ENCODE assay signal across 8 cellular contexts in the genomic region with DNA sequence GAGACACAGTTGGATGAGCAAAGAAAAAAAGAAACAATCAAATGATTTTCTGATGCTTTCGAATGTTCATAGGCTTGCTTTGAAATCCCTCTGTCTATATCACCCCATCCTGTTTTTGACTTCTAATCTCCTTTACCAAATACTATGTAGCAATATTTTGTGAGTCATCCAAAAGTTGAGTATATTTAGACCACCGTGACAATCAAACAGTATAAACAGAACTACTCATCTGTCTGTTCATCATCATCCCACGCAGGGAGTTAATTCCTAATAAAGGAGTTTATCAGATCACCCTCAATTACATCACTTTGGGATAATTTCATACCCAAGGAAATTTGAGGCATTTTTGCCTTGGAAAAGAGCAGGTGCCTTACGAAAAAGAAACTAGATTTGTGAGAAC.
DNase-seq lines count a peak whose midpoint lies in the region; ATAC-seq, FAIRE-seq and TF ChIP-seq lines count a peak whose summit lies in the region.
"Had no signal": no experiment of that assay in that cellular context is flagged by ENCODE, and none has a peak within 500 bp of the region (broad histone marks: within the 10 kb centered on the region; RNA-seq: fewer than 3 reads in every experiment).

No MANE protein-coding gene starts in this region.

- H4K20me1 ChIP-seq in astrocyte (ENCODE audit: insufficient read depth, low read length), result no peaks in the 10 kb centered on the region

- H3K36me3 Mint-ChIP-seq in astrocyte (ENCODE audit: low read depth, unreplicated experiment), result peaks cover 21% of the 10 kb centered on the region
- H3K36me3 Mint-ChIP-seq: stimulated activated memory B cell treated with anti-CD40 and anti-IgM and Interleukin-4, amounts not matched to agents 10 μg/mL and 1 μg/mL and 100 μg/mL, for 72 hours had no signal

- no peaks in the 10 kb centered on the region for H3K9me3 ChIP-seq in astrocyte (ENCODE audit: insufficient read depth, low read depth, low read length)
- H3K9me3 ChIP-seq in upper lobe of right lung, result no peaks in the 10 kb centered on the region
- no peaks in the 10 kb centered on the region for H3K9me3 ChIP-seq in ascending aorta

- H3K36me3 ChIP-seq in astrocyte (ENCODE audit: insufficient read depth, low read length) (no peaks in the 10 kb centered on the region), upper lobe of right lung (no peaks in the 10 kb centered on the region), ascending aorta (no peaks in the 10 kb centered on the region)

- ATAC-seq in upper lobe of right lung, result peak; percentile 47
- ATAC-seq: stimulated activated memory B cell treated with anti-CD40 and anti-IgM and Interleukin-4, amounts not matched to agents 10 μg/mL and 1 μg/mL and 100 μg/mL, for 72 hours had no signal

- no peak overlapping the region for H3K4me3 Mint-ChIP-seq in astrocyte (ENCODE audit: unreplicated experiment)
- H3K4me3 Mint-ChIP-seq: stimulated activated memory B cell treated with anti-CD40 and anti-IgM and Interleukin-4, amounts not matched to agents 10 μg/mL and 1 μg/mL and 100 μg/mL, for 72 hours had no signal

- H3K27ac Mint-ChIP-seq in astrocyte (ENCODE audit: unreplicated experiment), result peak overlapping the region; percentile 97
- H3K27ac Mint-ChIP-seq: stimulated activated memory B cell treated with anti-CD40 and anti-IgM and Interleukin-4, amounts not matched to agents 10 μg/mL and 1 μg/mL and 100 μg/mL, for 72 hours had no signal

- H3K4me3 ChIP-seq in astrocyte (ENCODE audit: insufficient read depth, low read depth, low read length) (no peak overlapping the region), upper lobe of right lung (peak overlapping the region; percentile 7), ascending aorta (no peak overlapping the region)

- H2AFZ ChIP-seq in astrocyte (ENCODE audit: low read depth, low read length), result no peak overlapping the region

- H3K27ac ChIP-seq in astrocyte (ENCODE audit: low read depth, low read length) (peak overlapping the region; percentile 97), upper lobe of right lung (peak overlapping the region; percentile 24), ascending aorta (no peak overlapping the region)

- peaks cover 29% of the 10 kb centered on the region for H3K79me2 ChIP-seq in astrocyte (ENCODE audit: insufficient read depth, low read length)

- peaks cover 29% of the 10 kb centered on the region for H3K4me1 ChIP-seq in astrocyte (ENCODE audit: insufficient read depth, low read length)
- H3K4me1 ChIP-seq in upper lobe of right lung, result peaks cover 16% of the 10 kb centered on the region
- peaks cover 0 to 5% of the 10 kb centered on the region in 2 donors for H3K4me1 ChIP-seq in ascending aorta

- H3K4me2 ChIP-seq in astrocyte (ENCODE audit: low read length), result peak overlapping the region; percentile 71

- H3K4me1 Mint-ChIP-seq in astrocyte (ENCODE audit: low read depth, unreplicated experiment), result peaks cover 67% of the 10 kb centered on the region
- H3K4me1 Mint-ChIP-seq: stimulated activated memory B cell treated with anti-CD40 and anti-IgM and Interleukin-4, amounts not matched to agents 10 μg/mL and 1 μg/mL and 100 μg/mL, for 72 hours had no signal

- H3K27me3 ChIP-seq in astrocyte (ENCODE audit: insufficient read depth, low read length), result no peaks in the 10 kb centered on the region
- no peaks in the 10 kb centered on the region for H3K27me3 ChIP-seq in upper lobe of right lung
- H3K27me3 ChIP-seq in ascending aorta, result no peaks in the 10 kb centered on the region

- TF ChIP-seq CTCF in astrocyte (IDR thresholded peaks at IDR 0.05; ENCODE audit: insufficient read depth, low read depth, low read length) (no peak), upper lobe of right lung (IDR thresholded peaks at IDR 0.05) (no peak), ascending aorta (IDR thresholded peaks at IDR 0.05) (no peak)

- DNase-seq in LoVo (ENCODE audit: low spot score) (peak; percentile 41), astrocyte (ENCODE audit: low read depth) (peak; percentile 92), iris pigment epithelial cell (ENCODE audit: low read depth) (peak; percentile 96), upper lobe of right lung (no peak), UCSD-AML1 (lab: John Stamatoyannopoulos, UW; ENCODE audit: unreplicated experiment) (no peak), ascending aorta (ENCODE audit: low spot score in 2 of 2) (no peak), NCI-H2107 treated with DMSO at 0.1 percent for 48 hours (lab: John Stamatoyannopoulos, UW; ENCODE audit: unreplicated experiment) (no peak)

- no peak for FAIRE-seq in astrocyte (lab: Jason Lieb, UNC)

- intact Hi-C loops in upper lobe of right lung (cut with DNase I) (no loop called here), ascending aorta (cut with DNase I) (no loop called here)

- H3K27me3 Mint-ChIP-seq in astrocyte (ENCODE audit: low read depth, unreplicated experiment), result no peaks in the 10 kb centered on the region

- H3K9ac ChIP-seq in astrocyte (ENCODE audit: low read length), result peak overlapping the region; percentile 81

- H3K9me3 Mint-ChIP-seq in astrocyte (ENCODE audit: unreplicated experiment), result peaks cover 2% of the 10 kb centered on the region
- H3K9me3 Mint-ChIP-seq: stimulated activated memory B cell treated with anti-CD40 and anti-IgM and Interleukin-4, amounts not matched to agents 10 μg/mL and 1 μg/mL and 100 μg/mL, for 72 hours had no signal

Comparison
In these comparisons a context has a peak if more than half of its experiments do, and no peak if none do; other contexts are left out.
1. DNase-seq: peak in LoVo (single experiment), astrocyte (single experiment) and iris pigment epithelial cell (single experiment); none in upper lobe of right lung (single experiment), UCSD-AML1 (single experiment), ascending aorta (0 of 2) and NCI-H2107 treated with DMSO at 0.1 percent for 48 hours (single experiment).
2. H3K27ac ChIP-seq: peak in astrocyte (single experiment) and upper lobe of right lung (single experiment); none in ascending aorta (0 of 2).